22 cellular contexts compared by ENCODE assay signal in the genomic region with DNA sequence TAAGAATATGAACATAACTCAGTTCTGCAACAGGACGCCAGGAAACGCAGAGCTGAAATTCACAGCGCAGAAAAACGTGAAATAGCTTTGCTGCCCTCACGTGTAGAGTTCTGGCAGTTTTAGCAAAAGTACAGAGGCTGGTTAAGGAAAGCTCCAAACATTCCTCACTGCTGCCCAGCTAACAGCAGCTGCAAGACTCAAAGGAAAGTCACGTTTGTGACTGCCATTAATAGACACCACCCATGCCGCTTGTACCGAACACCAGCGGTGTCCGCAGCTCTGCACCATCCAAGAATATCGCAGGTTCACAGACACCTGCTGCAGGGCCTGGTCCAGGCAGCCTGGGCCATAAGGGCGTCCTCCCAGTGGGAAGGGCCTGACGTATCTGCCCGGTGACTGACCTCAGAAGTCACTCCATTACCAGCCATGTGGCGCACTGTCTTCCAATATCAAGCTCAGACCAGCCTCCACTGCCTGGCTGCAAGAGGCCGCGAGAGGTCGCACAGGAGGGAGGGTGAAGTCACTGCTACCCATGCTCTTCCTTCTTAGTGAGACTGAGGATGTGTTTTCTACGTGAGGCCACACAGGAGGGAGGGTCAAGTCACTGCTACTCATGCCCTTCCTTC.
DNase-seq lines count a peak whose midpoint lies in the region; ATAC-seq, FAIRE-seq and TF ChIP-seq lines count a peak whose summit lies in the region.
"Had no signal": no experiment of that assay in that cellular context is flagged by ENCODE, and none has a peak within 500 bp of the region (broad histone marks: within the 10 kb centered on the region; RNA-seq: fewer than 3 reads in every experiment).

No MANE protein-coding gene starts in this region.

- H3K4me3 ChIP-seq in BJ (ENCODE audit: low read depth, low read length) (no peak overlapping the region), K562 (no peak overlapping the region), HepG2 (replicated peaks in 1 of 3; ENCODE audit: insufficient read depth in 1 of 3, low read depth in 2 of 3, low read length in 3 of 3) (no peak overlapping the region), SK-N-SH (ENCODE audit: low read depth in 2 of 2, low read length in 1 of 2) (no peak overlapping the region)
- H3K4me3 ChIP-seq: cardiac muscle cell, Peyer's patch, right lobe of liver had no signal

- no peak overlapping the region for H2AFZ ChIP-seq in K562 (ENCODE audit: low read depth, low read length)
- no peak overlapping the region for H2AFZ ChIP-seq in HepG2 (ENCODE audit: low read length)
- no peak overlapping the region for H2AFZ ChIP-seq in SK-N-SH (ENCODE audit: low read depth)

- 52% methylated on average over 17 of the region's 19 CpGs for WGBS in K562 (ENCODE audit: insufficient coverage, low coverage, missing lambda C conversion rate)
- WGBS in HepG2 (ENCODE audit: low lambda C conversion rate), result 96% methylated on average over 19 of the region's 19 CpGs
- WGBS in SK-N-SH (ENCODE audit: low lambda C conversion rate), result 95% methylated on average over 8 of the region's 19 CpGs

- TF ChIP-seq CTCF in BJ (IDR thresholded peaks at IDR 0.05; ENCODE audit: insufficient read depth, low read depth, low read length) (peak; percentile 34), K562 (IDR thresholded peaks at IDR 0.05 in 2 of 3, conservative IDR thresholded peaks at IDR 0.05 in 1 of 3; ENCODE audit: insufficient read depth in 2 of 3, low read depth in 1 of 3, low read length in 3 of 3) (peak in 1 of 3 experiments; percentile 34; a peak in 1 of 6 replicates), HepG2 (CRISPR knock-in tag; IDR thresholded peaks at IDR 0.05) (no peak), SK-N-SH (IDR thresholded peaks at IDR 0.05) (no peak)

- intact Hi-C loops in K562 (cut with micrococcal nuclease) (no loop called here), HepG2 (cut with micrococcal nuclease; ENCODE audit: unreplicated experiment) (no loop called here)

- H3K4me2 ChIP-seq in K562 (ENCODE audit: insufficient read depth, low read length) (no peak overlapping the region), HepG2 (ENCODE audit: low read depth, low read length) (no peak overlapping the region), SK-N-SH (no peak overlapping the region)

- H3K27me3 ChIP-seq in BJ (ENCODE audit: control insufficient read depth, insufficient read depth, low read length), result no peaks in the 10 kb centered on the region
- H3K27me3 ChIP-seq in K562 (ENCODE audit: control insufficient read depth in 2 of 2, insufficient read depth in 2 of 2, low read length in 2 of 2), result no peaks in the 10 kb centered on the region
- no peaks in the 10 kb centered on the region for H3K27me3 ChIP-seq in HepG2 (ENCODE audit: control insufficient read depth in 1 of 2, insufficient read depth in 2 of 2, low read length in 2 of 2)
- H3K27me3 ChIP-seq in SK-N-SH (ENCODE audit: insufficient read depth), result no peaks in the 10 kb centered on the region
- H3K27me3 ChIP-seq: BE2C, cardiac muscle cell, Peyer's patch, right lobe of liver had no signal

- FAIRE-seq in K562 (lab: Jason Lieb, UNC) (peak; percentile 11), HepG2 (lab: Jason Lieb, UNC) (no peak)
- FAIRE-seq: GM12892, kidney, urothelium cell line had no signal

- TF ChIP-seq POLR2A in K562 (conservative IDR thresholded peaks at IDR 0.05), result no peak
- TF ChIP-seq POLR2A in HepG2 (IDR thresholded peaks at IDR 0.05; ENCODE audit: insufficient read depth in 1 of 2, low read depth in 2 of 2, low read length in 2 of 2), result no peak

- no peaks in the 10 kb centered on the region for H3F3A ChIP-seq in SK-N-SH (replicated peaks; ENCODE audit: insufficient read depth)

- in situ Hi-C loops in K562 (cut with MboI) (no loop called here), HepG2 (cut with HindIII; ENCODE audit: extremely low pct_ligation_motif_present, low pct_unique_long_range_greater_than_20kb) (no loop called here)

- TF ChIP-seq RAD21 in K562 (CRISPR knock-in tag; conservative IDR thresholded peaks at IDR 0.05 in 1 of 2, IDR thresholded peaks at IDR 0.05 in 1 of 2) (no peak), HepG2 (CRISPR knock-in tag; IDR thresholded peaks at IDR 0.05) (no peak), SK-N-SH (IDR thresholded peaks at IDR 0.05; ENCODE audit: low read length) (no peak)

- no peak overlapping the region for H3K9ac ChIP-seq in K562 (ENCODE audit: insufficient read depth in 1 of 2, low read depth in 2 of 2, low read length in 2 of 2)
- no peak overlapping the region for H3K9ac ChIP-seq in HepG2 (ENCODE audit: insufficient read depth, low read depth, low read length)
- no peak overlapping the region for H3K9ac ChIP-seq in SK-N-SH

- H3K79me2 ChIP-seq in K562 (ENCODE audit: control insufficient read depth, insufficient read depth, low read length) (no peaks in the 10 kb centered on the region), HepG2 (ENCODE audit: insufficient read depth, low read length) (no peaks in the 10 kb centered on the region), SK-N-SH (ENCODE audit: insufficient read depth) (no peaks in the 10 kb centered on the region)

- ATAC-seq in K562 (peak; percentile 75), HepG2 (peak; percentile 26), GM21528 (IDR thresholded peaks at IDR 0.05; ENCODE audit: low FRiP score, unreplicated experiment) (no peak)
- ATAC-seq: activated T-helper 17 cell treated with anti-CD3 and anti-CD28 coated beads, Interleukin-2, amount 50 U/mL, for 72 hours; esophagus mucosa had no signal

- TF ChIP-seq EP300 in K562 (IDR thresholded peaks at IDR 0.05; ENCODE audit: low read length) (no peak), HepG2 (IDR thresholded peaks at IDR 0.05; ENCODE audit: low read depth in 2 of 2, low read length in 2 of 2) (no peak), HepG2 (CRISPR knock-in tag; IDR thresholded peaks at IDR 0.05; ENCODE audit: borderline replicate concordance) (no peak), SK-N-SH (IDR thresholded peaks at IDR 0.05; ENCODE audit: borderline replicate concordance in 1 of 2, low read depth in 1 of 2, low read length in 1 of 2) (no peak)

- CTCF ChIA-PET in BJ (lab: Yijun Ruan, JAX), result interaction anchor here (0.8 to 2.5 kb wide), 6 partner anchors 19 to 684 kb away, joined by 3 to 8 read pairs (median 4); no protein-coding TSS in a partner anchor
- CTCF ChIA-PET in K562 (lab: Yijun Ruan, JAX; ENCODE audit: low intra/inter-chr PET ratio), result interaction anchor here (0.5 kb wide), 1 partner anchor 162 kb away, joined by 4 read pairs; no protein-coding TSS in a partner anchor
- CTCF ChIA-PET in HepG2 (lab: Yijun Ruan, JAX; ENCODE audit: low intra/inter-chr PET ratio, low total read pairs), result no interaction called here
- CTCF ChIA-PET in SK-N-SH (lab: Yijun Ruan, JAX), result no interaction called here

- H3K9me3 ChIP-seq in K562 (replicated peaks; ENCODE audit: control insufficient read depth, insufficient read depth, low read depth, low read length), result no peaks in the 10 kb centered on the region; the same call in 1 of the 2 replicates
- no peaks in the 10 kb centered on the region for H3K9me3 ChIP-seq in HepG2 (ENCODE audit: low read length)
- no peaks in the 10 kb centered on the region for H3K9me3 ChIP-seq in SK-N-SH
- H3K9me3 ChIP-seq: BE2C, Peyer's patch, right lobe of liver had no signal

- H3K36me3 ChIP-seq in BJ (ENCODE audit: control insufficient read depth, insufficient read depth, low read length) (peaks cover 2% of the 10 kb centered on the region), K562 (ENCODE audit: control insufficient read depth, insufficient read depth, low read length) (peaks cover 7% of the 10 kb centered on the region; the same call in 1 of the 3 replicates), HepG2 (replicated peaks in 1 of 2; ENCODE audit: control insufficient read depth in 1 of 2, insufficient read depth in 2 of 2, low read length in 2 of 2) (peaks cover 6 to 8% of the 10 kb centered on the region in 2 experiments), SK-N-SH (replicated peaks in 1 of 2; ENCODE audit: control insufficient read depth in 1 of 2, insufficient read depth in 2 of 2, low read length in 1 of 2) (peaks cover 0 to 2% of the 10 kb centered on the region in 2 experiments)
- H3K36me3 ChIP-seq: cardiac muscle cell, right lobe of liver had no signal

- BruUV-seq in K562 (replicated peaks; lab: Mats Ljungman, UMichigan) (no TSS peak), HepG2 (replicated peaks; lab: Mats Ljungman, UMichigan) (no TSS peak)

- no peaks in the 10 kb centered on the region for H3K9me1 ChIP-seq in K562 (ENCODE audit: control insufficient read depth, insufficient read depth, low read length)

- H3K9me2 ChIP-seq in SK-N-SH, result no peaks in the 10 kb centered on the region

- H3K4me1 ChIP-seq in K562 (replicated peaks in 1 of 2; ENCODE audit: control insufficient read depth in 2 of 2, insufficient read depth in 2 of 2, low read length in 2 of 2) (peaks cover 0 to 5% of the 10 kb centered on the region in 2 experiments; a peak in 2 of 5 replicates), HepG2 (ENCODE audit: insufficient read depth, low read length) (no peaks in the 10 kb centered on the region), SK-N-SH (ENCODE audit: control insufficient read depth in 1 of 2, insufficient read depth in 2 of 2, low read depth in 1 of 2, low read length in 1 of 2) (no peaks in the 10 kb centered on the region; a peak in 1 of 4 replicates)
- H3K4me1 ChIP-seq: BE2C, Peyer's patch, right lobe of liver had no signal

- no peaks in the 10 kb centered on the region for H4K20me1 ChIP-seq in K562 (replicated peaks; ENCODE audit: control insufficient read depth, insufficient read depth, low read length)
- no peaks in the 10 kb centered on the region for H4K20me1 ChIP-seq in HepG2 (ENCODE audit: insufficient read depth, low read length)
- H4K20me1 ChIP-seq in SK-N-SH (ENCODE audit: insufficient read depth), result no peaks in the 10 kb centered on the region

- POLR2A ChIA-PET in BJ (lab: Charles Lee), result no interaction called here
- POLR2A ChIA-PET in K562 (lab: Yijun Ruan, JAX), result interaction anchor here (1.7 kb wide), 1 partner anchor 8 kb away, joined by 4 read pairs; no protein-coding TSS in a partner anchor
- POLR2A ChIA-PET in HepG2 (lab: Yijun Ruan, JAX), result no interaction called here
- POLR2A ChIA-PET in SK-N-SH (lab: Yijun Ruan, JAX), result no interaction called here

- DNase-seq in BJ (ENCODE audit: low read depth), result no peak
- peak in 1 of 4 experiments; percentile 11 for DNase-seq in K562 (ENCODE audit: extremely low read depth in 1 of 4, low spot score in 3 of 4)
- DNase-seq in HepG2 (ENCODE audit: low spot score), result no peak
- DNase-seq in stromal cell of bone marrow (ENCODE audit: low read depth), result peak; percentile 48
- no peak for DNase-seq in SK-N-SH
- no peak for DNase-seq in ureter (ENCODE audit: low spot score)
- DNase-seq in COLO668 (lab: John Stamatoyannopoulos, UW; ENCODE audit: unreplicated experiment), result no peak
- DNase-seq: BE2C; GDM1; hippocampal formation; kidney; NCI-H1436; NCI-H2227 treated with DMSO at 0.1 percent for 48 hours; Peyer's patch; right lobe of liver; stimulated activated naive CD4-positive, alpha-beta T cell treated with Interleukin-2 at 50 U/mL for 16 hours had no signal

- H3K27ac ChIP-seq in K562 (ENCODE audit: extremely low read depth, low read depth, low read length) (no peak overlapping the region), HepG2 (ENCODE audit: extremely low read length, insufficient read depth, low read length) (no peak overlapping the region), SK-N-SH (ENCODE audit: low read depth in 2 of 2, low read length in 1 of 2) (no peak overlapping the region)
- H3K27ac ChIP-seq: cardiac muscle cell, Peyer's patch, right lobe of liver had no signal

TF ChIP-seq in SK-N-SH, 30 proteins besides CTCF, POLR2A, EP300 and RAD21 (continues in another document):
- TF ChIP-seq MXI1 (IDR thresholded peaks at IDR 0.05; ENCODE audit: low read depth, low read length), result no peak

Comparison
In these comparisons a context has a peak if more than half of its experiments do, and no peak if none do; other contexts are left out.
1. CTCF ChIA-PET loops: an anchor here in BJ (0.8 to 2.5 kb wide) and K562 (0.5 kb wide); none called in HepG2 and SK-N-SH.